Comparison of ENCODE assay signal across 1 cellular context in genomic region chr17:47840742-47841487, GRCh38.
TF ChIP-seq lines count a peak whose summit lies in the region.

Gene SCRN2, minus strand, starts transcription at chr17:47841273. Its CDS starts 430 bp downstream, at chr17:47840843.

TF ChIP-seq in K562, 482 proteins besides CTCF, POLR2A, EP300 and RAD21 (continued from another document and continues in another):
- TF ChIP-seq ATF2 (CRISPR knock-in tag; IDR thresholded peaks at IDR 0.05) (no peak), ZBED1 (IDR thresholded peaks at IDR 0.05) (peak; percentile 70; the same call in 1 of the 2 replicates), FOXP1 (CRISPR knock-in tag; IDR thresholded peaks at IDR 0.05) (0 out of 2 replicates have a peak, but pooled peaks have one; percentile 31), RFX5 (IDR thresholded peaks at IDR 0.05; ENCODE audit: low read depth, low read length) (no peak), NFRKB (IDR thresholded peaks at IDR 0.05; ENCODE audit: low read depth) (no peak), DEAF1 (CRISPR knock-in tag; IDR thresholded peaks at IDR 0.05) (peak; percentile 97), ZBTB11 (CRISPR knock-in tag; IDR thresholded peaks at IDR 0.05) (peak in 1 of 3 experiments; percentile 73; a peak in 2 of 6 replicates), FOXA1 (IDR thresholded peaks at IDR 0.05; ENCODE audit: borderline replicate concordance) (no peak), DDX20 (tag; IDR thresholded peaks at IDR 0.05; ENCODE audit: low read depth) (no peak), ZNF584 (CRISPR knock-in tag; IDR thresholded peaks at IDR 0.05; ENCODE audit: low read depth) (no peak), DIDO1 (tag; IDR thresholded peaks at IDR 0.05; ENCODE audit: low read depth) (no peak; the same call in 1 of the 2 replicates), ZKSCAN1 (IDR thresholded peaks at IDR 0.05; ENCODE audit: low read depth, low read length) (peak; percentile 46; the same call in 1 of the 2 replicates), STAT5A (IDR thresholded peaks at IDR 0.05; ENCODE audit: borderline replicate concordance, low read length) (no peak), MAFK (IDR thresholded peaks at IDR 0.05; ENCODE audit: low read length) (no peak), CREBBP (IDR thresholded peaks at IDR 0.05; ENCODE audit: low read depth, low read length) (no peak), ZBTB40 (IDR thresholded peaks at IDR 0.05) (peak; percentile 71), ZBTB40 (CRISPR knock-in tag; IDR thresholded peaks at IDR 0.05) (no peak), CHD4 (IDR thresholded peaks at IDR 0.05; ENCODE audit: insufficient read depth, insufficient replicate concordance, low read depth, low read length, poor library complexity, severe bottlenecking) (no peak), KAT7 (CRISPR knock-in tag; IDR thresholded peaks at IDR 0.05; ENCODE audit: borderline replicate concordance) (peak; percentile 92; the same call in 1 of the 2 replicates), POLR2AphosphoS5 (IDR thresholded peaks at IDR 0.05; ENCODE audit: control insufficient read depth, insufficient read depth, low read depth, low read length) (no peak), CEBPG (CRISPR knock-in tag; IDR thresholded peaks at IDR 0.05) (no peak), CEBPG (tag; conservative IDR thresholded peaks at IDR 0.05 in 1 of 2, IDR thresholded peaks at IDR 0.05 in 1 of 2) (no peak)
- TF ChIP-seq, protein P1, sequence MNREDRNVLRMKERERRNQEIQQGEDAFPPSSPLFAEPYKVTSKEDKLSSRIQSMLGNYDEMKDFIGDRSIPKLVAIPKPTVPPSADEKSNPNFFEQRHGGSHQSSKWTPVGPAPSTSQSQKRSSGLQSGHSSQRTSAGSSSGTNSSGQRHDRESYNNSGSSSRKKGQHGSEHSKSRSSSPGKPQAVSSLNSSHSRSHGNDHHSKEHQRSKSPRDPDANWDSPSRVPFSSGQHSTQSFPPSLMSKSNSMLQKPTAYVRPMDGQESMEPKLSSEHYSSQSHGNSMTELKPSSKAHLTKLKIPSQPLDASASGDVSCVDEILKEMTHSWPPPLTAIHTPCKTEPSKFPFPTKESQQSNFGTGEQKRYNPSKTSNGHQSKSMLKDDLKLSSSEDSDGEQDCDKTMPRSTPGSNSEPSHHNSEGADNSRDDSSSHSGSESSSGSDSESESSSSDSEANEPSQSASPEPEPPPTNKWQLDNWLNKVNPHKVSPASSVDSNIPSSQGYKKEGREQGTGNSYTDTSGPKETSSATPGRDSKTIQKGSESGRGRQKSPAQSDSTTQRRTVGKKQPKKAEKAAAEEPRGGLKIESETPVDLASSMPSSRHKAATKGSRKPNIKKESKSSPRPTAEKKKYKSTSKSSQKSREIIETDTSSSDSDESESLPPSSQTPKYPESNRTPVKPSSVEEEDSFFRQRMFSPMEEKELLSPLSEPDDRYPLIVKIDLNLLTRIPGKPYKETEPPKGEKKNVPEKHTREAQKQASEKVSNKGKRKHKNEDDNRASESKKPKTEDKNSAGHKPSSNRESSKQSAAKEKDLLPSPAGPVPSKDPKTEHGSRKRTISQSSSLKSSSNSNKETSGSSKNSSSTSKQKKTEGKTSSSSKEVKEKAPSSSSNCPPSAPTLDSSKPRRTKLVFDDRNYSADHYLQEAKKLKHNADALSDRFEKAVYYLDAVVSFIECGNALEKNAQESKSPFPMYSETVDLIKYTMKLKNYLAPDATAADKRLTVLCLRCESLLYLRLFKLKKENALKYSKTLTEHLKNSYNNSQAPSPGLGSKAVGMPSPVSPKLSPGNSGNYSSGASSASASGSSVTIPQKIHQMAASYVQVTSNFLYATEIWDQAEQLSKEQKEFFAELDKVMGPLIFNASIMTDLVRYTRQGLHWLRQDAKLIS (CRISPR knock-in tag; IDR thresholded peaks at IDR 0.05), result 0 out of 2 replicates have a peak, but pooled peaks have one; percentile 53
- TF ChIP-seq, protein P2, sequence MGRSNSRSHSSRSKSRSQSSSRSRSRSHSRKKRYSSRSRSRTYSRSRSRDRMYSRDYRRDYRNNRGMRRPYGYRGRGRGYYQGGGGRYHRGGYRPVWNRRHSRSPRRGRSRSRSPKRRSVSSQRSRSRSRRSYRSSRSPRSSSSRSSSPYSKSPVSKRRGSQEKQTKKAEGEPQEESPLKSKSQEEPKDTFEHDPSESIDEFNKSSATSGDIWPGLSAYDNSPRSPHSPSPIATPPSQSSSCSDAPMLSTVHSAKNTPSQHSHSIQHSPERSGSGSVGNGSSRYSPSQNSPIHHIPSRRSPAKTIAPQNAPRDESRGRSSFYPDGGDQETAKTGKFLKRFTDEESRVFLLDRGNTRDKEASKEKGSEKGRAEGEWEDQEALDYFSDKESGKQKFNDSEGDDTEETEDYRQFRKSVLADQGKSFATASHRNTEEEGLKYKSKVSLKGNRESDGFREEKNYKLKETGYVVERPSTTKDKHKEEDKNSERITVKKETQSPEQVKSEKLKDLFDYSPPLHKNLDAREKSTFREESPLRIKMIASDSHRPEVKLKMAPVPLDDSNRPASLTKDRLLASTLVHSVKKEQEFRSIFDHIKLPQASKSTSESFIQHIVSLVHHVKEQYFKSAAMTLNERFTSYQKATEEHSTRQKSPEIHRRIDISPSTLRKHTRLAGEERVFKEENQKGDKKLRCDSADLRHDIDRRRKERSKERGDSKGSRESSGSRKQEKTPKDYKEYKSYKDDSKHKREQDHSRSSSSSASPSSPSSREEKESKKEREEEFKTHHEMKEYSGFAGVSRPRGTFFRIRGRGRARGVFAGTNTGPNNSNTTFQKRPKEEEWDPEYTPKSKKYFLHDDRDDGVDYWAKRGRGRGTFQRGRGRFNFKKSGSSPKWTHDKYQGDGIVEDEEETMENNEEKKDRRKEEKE (IDR thresholded peaks at IDR 0.05; ENCODE audit: borderline replicate concordance in 1 of 2, control insufficient read depth in 1 of 2, low read depth in 2 of 2, low read length in 1 of 2), result no peak
- TF ChIP-seq, protein P3, sequence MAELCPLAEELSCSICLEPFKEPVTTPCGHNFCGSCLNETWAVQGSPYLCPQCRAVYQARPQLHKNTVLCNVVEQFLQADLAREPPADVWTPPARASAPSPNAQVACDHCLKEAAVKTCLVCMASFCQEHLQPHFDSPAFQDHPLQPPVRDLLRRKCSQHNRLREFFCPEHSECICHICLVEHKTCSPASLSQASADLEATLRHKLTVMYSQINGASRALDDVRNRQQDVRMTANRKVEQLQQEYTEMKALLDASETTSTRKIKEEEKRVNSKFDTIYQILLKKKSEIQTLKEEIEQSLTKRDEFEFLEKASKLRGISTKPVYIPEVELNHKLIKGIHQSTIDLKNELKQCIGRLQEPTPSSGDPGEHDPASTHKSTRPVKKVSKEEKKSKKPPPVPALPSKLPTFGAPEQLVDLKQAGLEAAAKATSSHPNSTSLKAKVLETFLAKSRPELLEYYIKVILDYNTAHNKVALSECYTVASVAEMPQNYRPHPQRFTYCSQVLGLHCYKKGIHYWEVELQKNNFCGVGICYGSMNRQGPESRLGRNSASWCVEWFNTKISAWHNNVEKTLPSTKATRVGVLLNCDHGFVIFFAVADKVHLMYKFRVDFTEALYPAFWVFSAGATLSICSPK (IDR thresholded peaks at IDR 0.05; ENCODE audit: borderline replicate concordance), result no peak
- TF ChIP-seq, protein P4, sequence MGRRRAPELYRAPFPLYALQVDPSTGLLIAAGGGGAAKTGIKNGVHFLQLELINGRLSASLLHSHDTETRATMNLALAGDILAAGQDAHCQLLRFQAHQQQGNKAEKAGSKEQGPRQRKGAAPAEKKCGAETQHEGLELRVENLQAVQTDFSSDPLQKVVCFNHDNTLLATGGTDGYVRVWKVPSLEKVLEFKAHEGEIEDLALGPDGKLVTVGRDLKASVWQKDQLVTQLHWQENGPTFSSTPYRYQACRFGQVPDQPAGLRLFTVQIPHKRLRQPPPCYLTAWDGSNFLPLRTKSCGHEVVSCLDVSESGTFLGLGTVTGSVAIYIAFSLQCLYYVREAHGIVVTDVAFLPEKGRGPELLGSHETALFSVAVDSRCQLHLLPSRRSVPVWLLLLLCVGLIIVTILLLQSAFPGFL (CRISPR knock-in tag; IDR thresholded peaks at IDR 0.05), result peak; percentile 73; the same call in 1 of the 2 replicates
